9 cellular contexts compared by ENCODE assay signal in genomic region chr3:156290917-156291268, GRCh38.
A peak's percentile ranks its signal among the peaks of the same experiment; 100 is the strongest.
DNase-seq lines count a peak whose midpoint lies in the region; ATAC-seq and TF ChIP-seq lines count a peak whose summit lies in the region.
"Had no signal": no experiment of that assay in that cellular context is flagged by ENCODE, and none has a peak within 500 bp of the region (broad histone marks: within the 10 kb centered on the region; RNA-seq: fewer than 3 reads in every experiment).

No MANE protein-coding gene starts in this region.

- 9% methylated on average over 11 of the region's 11 CpGs for WGBS in smooth muscle cell (ENCODE audit: low lambda C conversion rate)

- H3K27ac Mint-ChIP-seq in GM23338 (no peak overlapping the region), Calu3 (ENCODE audit: unreplicated experiment) (no peak overlapping the region)

- peaks cover 37% of the 10 kb centered on the region for H3K27me3 Mint-ChIP-seq in GM23338 (ENCODE audit: insufficient read depth, low read depth, poor library complexity)
- peaks cover 69% of the 10 kb centered on the region for H3K27me3 Mint-ChIP-seq in Calu3 (ENCODE audit: unreplicated experiment)

- H3K4me1 ChIP-seq in GM23338 (ENCODE audit: insufficient read depth) (peaks cover 6% of the 10 kb centered on the region), smooth muscle cell (ENCODE audit: low read depth) (peaks cover 5% of the 10 kb centered on the region)

- H3K4me1 Mint-ChIP-seq in GM23338, result peaks cover 6% of the 10 kb centered on the region; the same call in 2 of the 3 replicates
- H3K4me1 Mint-ChIP-seq in Calu3 (ENCODE audit: low read depth, unreplicated experiment), result no peaks in the 10 kb centered on the region

- H3K9me3 ChIP-seq in WERI-Rb-1 (ENCODE audit: severe bottlenecking), result no peaks in the 10 kb centered on the region
- H3K9me3 ChIP-seq in smooth muscle cell (replicated peaks; ENCODE audit: low read depth), result no peaks in the 10 kb centered on the region

- H3F3A ChIP-seq in GM23338 (replicated peaks; ENCODE audit: low read depth) (0 out of 2 replicates have a peak, but pooled peaks cover 8% of the 10 kb centered on the region), smooth muscle cell (ENCODE audit: low read depth) (no peaks in the 10 kb centered on the region)

- H3K4me2 ChIP-seq in GM23338, result peak overlapping the region; percentile 90
- H3K4me2 ChIP-seq in smooth muscle cell, result peak overlapping the region; percentile 90

- DNase-seq in GM23338 (ENCODE audit: low spot score), result no peak
- no peak for DNase-seq in WERI-Rb-1
- DNase-seq in smooth muscle cell (lab: John Stamatoyannopoulos, UW; ENCODE audit: unreplicated experiment), result peak; percentile 16
- no peak for DNase-seq in T-helper 9 cell
- DNase-seq in GM19240 (ENCODE audit: insufficient read length, low spot score), result no peak
- no peak for DNase-seq in Calu3
- DNase-seq: NCI-H774 had no signal

- peak overlapping the region; percentile 71 for H3K4me3 Mint-ChIP-seq in GM23338
- H3K4me3 Mint-ChIP-seq in Calu3 (ENCODE audit: low read depth, unreplicated experiment), result no peak overlapping the region

- H3K9ac ChIP-seq in smooth muscle cell (ENCODE audit: low read depth), result no peak overlapping the region

- H2AFZ ChIP-seq in GM23338, result peak overlapping the region; percentile 99
- H2AFZ ChIP-seq in smooth muscle cell (ENCODE audit: low read depth), result peak overlapping the region; percentile 83

- intact Hi-C loops in Calu3 (cut with micrococcal nuclease; ENCODE audit: unreplicated experiment), result no loop called here

- no peaks in the 10 kb centered on the region for H4K20me1 ChIP-seq in GM23338 (replicated peaks; ENCODE audit: insufficient read depth)
- H4K20me1 ChIP-seq in smooth muscle cell (ENCODE audit: low read depth), result no peaks in the 10 kb centered on the region

- TF ChIP-seq CTCF in GM23338 (conservative IDR thresholded peaks at IDR 0.05; ENCODE audit: low read depth in 2 of 2) (no peak), WERI-Rb-1 (IDR thresholded peaks at IDR 0.05; ENCODE audit: low read depth, low read length) (no peak), smooth muscle cell (IDR thresholded peaks at IDR 0.05; ENCODE audit: borderline replicate concordance, insufficient read depth, poor library complexity, severe bottlenecking) (no peak), Calu3 (IDR thresholded peaks at IDR 0.05; ENCODE audit: unreplicated experiment) (no peak)

- H3K36me3 ChIP-seq in GM23338 (ENCODE audit: insufficient read depth), result no peaks in the 10 kb centered on the region
- H3K36me3 ChIP-seq in WERI-Rb-1, result no peaks in the 10 kb centered on the region
- no peaks in the 10 kb centered on the region for H3K36me3 ChIP-seq in smooth muscle cell (ENCODE audit: low read depth)

- H3K79me2 ChIP-seq in GM23338 (replicated peaks; ENCODE audit: insufficient read depth) (no peaks in the 10 kb centered on the region), smooth muscle cell (ENCODE audit: low read depth) (no peaks in the 10 kb centered on the region)

- peak overlapping the region; percentile 72 for H3K4me3 ChIP-seq in GM23338
- H3K4me3 ChIP-seq in WERI-Rb-1 (ENCODE audit: low read depth, low read length), result peak overlapping the region; percentile 28
- peak overlapping the region; percentile 33 for H3K4me3 ChIP-seq in iPS-11a (ENCODE audit: low read depth, low read length)
- H3K4me3 ChIP-seq in smooth muscle cell, result peak overlapping the region; percentile 47

- peaks cover 50% of the 10 kb centered on the region for H3K27me3 ChIP-seq in GM23338 (ENCODE audit: insufficient read depth)
- H3K27me3 ChIP-seq in WERI-Rb-1 (ENCODE audit: insufficient read depth, low read depth, severe bottlenecking), result peaks cover 40% of the 10 kb centered on the region
- H3K27me3 ChIP-seq in smooth muscle cell (ENCODE audit: low read depth), result peaks cover 71% of the 10 kb centered on the region

- CTCF ChIA-PET in Calu3 (lab: Charles Lee), result no interaction called here

- no peak overlapping the region for H3K27ac ChIP-seq in GM23338 (ENCODE audit: low read depth)
- no peak overlapping the region for H3K27ac ChIP-seq in WERI-Rb-1
- no peak overlapping the region for H3K27ac ChIP-seq in smooth muscle cell (ENCODE audit: low read depth)

- no TSS peak for BruUV-seq in Calu3 (replicated peaks; lab: Mats Ljungman, UMichigan)

- H3K36me3 Mint-ChIP-seq in GM23338 (ENCODE audit: low read depth) (no peaks in the 10 kb centered on the region), Calu3 (ENCODE audit: insufficient read depth, unreplicated experiment) (no peaks in the 10 kb centered on the region)

- H3K9me2 ChIP-seq in GM23338 (ENCODE audit: insufficient read depth), result no peaks in the 10 kb centered on the region

- ATAC-seq in GM23338 (peak; percentile 71), GM18861 (IDR thresholded peaks at IDR 0.05; ENCODE audit: unreplicated experiment) (no peak)

- H3K9me3 Mint-ChIP-seq in GM23338, result no peaks in the 10 kb centered on the region
- no peaks in the 10 kb centered on the region for H3K9me3 Mint-ChIP-seq in Calu3 (ENCODE audit: low read depth, unreplicated experiment)

TF ChIP-seq in GM23338, 12 proteins besides CTCF, POLR2A, EP300 and RAD21:
- TF ChIP-seq CREB1 (CRISPR knock-in tag; IDR thresholded peaks at IDR 0.05; ENCODE audit: low read depth) (no peak), EZH2 (IDR thresholded peaks at IDR 0.05; ENCODE audit: low read depth, unreplicated experiment) (peak; percentile 21)
TF ChIP-seq in GM23338: peak in this region for 1.
